In genomic region chr1:52337439-52337838, GRCh38 we compare ENCODE assay signal across 9 cellular contexts.
"Had no signal": no experiment of that assay in that cellular context is flagged by ENCODE, and none has a peak within 500 bp of the region (broad histone marks: within the 10 kb centered on the region; RNA-seq: fewer than 3 reads in every experiment).

No MANE protein-coding gene starts in this region.

- H3K27me3 Mint-ChIP-seq: IgD-negative memory B cell had no signal

- FAIRE-seq: H1, H54, HepG2 had no signal

- H3K4me3 ChIP-seq: GM23338 had no signal

- H3K27ac ChIP-seq: HL-60 had no signal

- H3K27ac Mint-ChIP-seq: GM23338, H9, IgD-negative memory B cell had no signal

- H3K4me3 Mint-ChIP-seq: GM23338, H9, IgD-negative memory B cell had no signal

- H3K9me3 Mint-ChIP-seq: GM23338, H9, IgD-negative memory B cell had no signal

- H2AFZ ChIP-seq: GM23338 had no signal

- ATAC-seq: GM23338, HepG2 had no signal

- H3K4me2 ChIP-seq: GM23338 had no signal

- DNase-seq: H9, HCEC 1CT, KBM-7 had no signal
